In genomic region chr10:103193820-103194529, GRCh38 we compare ENCODE assay signal across 8 cellular contexts. TPM values are rescaled to one million over a fixed set of nuclear protein-coding genes. Genes with fewer than 3 reads are reported as not detected.
DNase-seq lines count a peak whose midpoint lies in the region; ATAC-seq and TF ChIP-seq lines count a peak whose summit lies in the region.

No MANE protein-coding gene starts in this region.

- TF ChIP-seq CTCF in astrocyte of the spinal cord (IDR thresholded peaks at IDR 0.05; ENCODE audit: low read depth, low read length) (no peak), mesothelial cell of epicardium (IDR thresholded peaks at IDR 0.05; ENCODE audit: unreplicated experiment) (no peak)

- DNase-seq in DMS79 (lab: John Stamatoyannopoulos, UW) = peak; percentile 8
- peak; percentile 71 for DNase-seq in astrocyte of the spinal cord (ENCODE audit: low read depth, low spot score)
- no peak for DNase-seq in mesothelial cell of epicardium (ENCODE audit: low spot score in 2 of 2, unreplicated experiment in 2 of 2)
- no peak for DNase-seq in NCI-H1417 (lab: John Stamatoyannopoulos, UW)
- DNase-seq in stimulated activated CD4-positive, alpha-beta T cell treated with anti-CD3 and anti-CD28 coated beads, Interleukin-15, amount 100 ng/mL, for 24 hours = no peak
- no peak for DNase-seq in NCI-H1092 (lab: John Stamatoyannopoulos, UW)

- no peaks in the 10 kb centered on the region for H3K9me3 ChIP-seq in HUES6 (ENCODE audit: control insufficient read depth, insufficient read depth, low read depth, low read length)

- H3K4me3 ChIP-seq in HUES6 (ENCODE audit: low read depth, low read length) = peak overlapping the region; percentile 52; the same call in 1 of the 2 replicates
- no peak overlapping the region for H3K4me3 ChIP-seq in astrocyte of the spinal cord (ENCODE audit: low read depth, low read length)

- peaks cover 3% of the 10 kb centered on the region for H3K36me3 Mint-ChIP-seq in mesothelial cell of epicardium

- in situ Hi-C loops in astrocyte of the spinal cord (cut with HindIII; ENCODE audit: low sequenced_read_pairs) = no loop called here

- ATAC-seq in HG02973 (IDR thresholded peaks at IDR 0.05; ENCODE audit: unreplicated experiment) = no peak

- no peaks in the 10 kb centered on the region for H3K27me3 Mint-ChIP-seq in mesothelial cell of epicardium (ENCODE audit: low read depth)

- H3K27ac Mint-ChIP-seq in mesothelial cell of epicardium = peak overlapping the region; percentile 43

- peaks cover 20% of the 10 kb centered on the region for H3K4me1 Mint-ChIP-seq in mesothelial cell of epicardium

- H3K9ac ChIP-seq in HUES6 (ENCODE audit: low read length) = no peak overlapping the region

- H3K4me3 Mint-ChIP-seq in mesothelial cell of epicardium = peak overlapping the region; percentile 85

- H3K4me1 ChIP-seq in HUES6 (ENCODE audit: control insufficient read depth, insufficient read depth, low read length) = peaks cover 26% of the 10 kb centered on the region

- no peak overlapping the region for H3K27ac ChIP-seq in HUES6 (ENCODE audit: low read depth, low read length)

- H3K36me3 ChIP-seq in HUES6 (ENCODE audit: control insufficient read depth, insufficient read depth, low read length) = no peaks in the 10 kb centered on the region

- H3K9me3 Mint-ChIP-seq in mesothelial cell of epicardium = no peaks in the 10 kb centered on the region

- H3K27me3 ChIP-seq in HUES6 (ENCODE audit: control insufficient read depth, insufficient read depth, low read length) = no peaks in the 10 kb centered on the region

RNA-seq across cellular contexts. Expression of gene NT5C2, which starts 0.9 kb away (rescaled TPM):
- 77.7 to 84.3 TPM (median 81.2 TPM) in 3 replicates for total RNA-seq in mesothelial cell of epicardium

RNA-seq across cellular contexts. Expression of gene RPEL1, which starts 51.7 kb away (rescaled TPM):
- total RNA-seq in mesothelial cell of epicardium = not detected in 3 replicates

Comparison
In these comparisons a context has a peak if more than half of its experiments do, and no peak if none do; other contexts are left out.
1. DNase-seq: peak in DMS79 (single experiment) and astrocyte of the spinal cord (single experiment); none in mesothelial cell of epicardium (0 of 2), NCI-H1417 (0 of 3), stimulated activated CD4-positive, alpha-beta T cell treated with anti-CD3 and anti-CD28 coated beads, Interleukin-15, amount 100 ng/mL, for 24 hours (single experiment) and NCI-H1092 (single experiment).